In the genomic region with DNA sequence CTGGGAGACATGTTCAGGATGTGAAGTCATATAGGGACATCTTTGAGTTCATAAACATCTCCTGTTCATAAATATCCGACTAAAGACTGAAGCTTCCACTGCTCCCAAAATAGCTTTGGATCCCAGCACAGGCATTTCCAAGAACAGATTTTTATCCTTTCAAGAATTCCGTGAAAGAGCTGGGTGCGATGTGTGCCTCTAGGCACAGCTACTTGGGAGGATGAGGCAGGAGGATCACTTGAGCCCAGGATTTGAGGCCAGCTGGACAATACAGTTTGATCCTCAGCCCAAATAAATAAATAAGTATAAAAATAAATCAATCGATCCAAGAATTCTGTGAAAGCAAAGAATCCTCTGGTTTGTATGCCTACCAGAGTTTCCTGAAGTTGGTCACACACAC, we compare ENCODE assay signal across 18 cellular contexts. TPM values are rescaled to one million over a fixed set of nuclear protein-coding genes. Genes with fewer than 3 reads are reported as not detected.
DNase-seq lines count a peak whose midpoint lies in the region; ATAC-seq and TF ChIP-seq lines count a peak whose summit lies in the region.
"Had no signal": no experiment of that assay in that cellular context is flagged by ENCODE, and none has a peak within 500 bp of the region (broad histone marks: within the 10 kb centered on the region; RNA-seq: fewer than 3 reads in every experiment).

No MANE protein-coding gene starts in this region.

- H3K79me2 ChIP-seq in OCI-LY7 (ENCODE audit: insufficient read depth, low read depth, low read length), result no peaks in the 10 kb centered on the region
- no peaks in the 10 kb centered on the region for H3K79me2 ChIP-seq in smooth muscle cell (ENCODE audit: low read depth)

- intact Hi-C loops in OCI-LY7 (cut with micrococcal nuclease; ENCODE audit: unreplicated experiment) (loop anchor here (10.0 kb wide), 1 partner anchor 1151 kb away; no protein-coding TSS in a partner anchor), psoas muscle (cut with DNase I) (loop anchor here in 1 of 2 donors (2.0 kb wide), 1 partner anchor 181 kb away; no protein-coding TSS in a partner anchor)
- intact Hi-C loops in CD4-positive, alpha-beta T cell (cut with DNase I, micrococcal nuclease), result no loop called here

- no peaks in the 10 kb centered on the region for H3K9me3 Mint-ChIP-seq in IgD-negative memory B cell
- no peaks in the 10 kb centered on the region for H3K9me3 Mint-ChIP-seq in CD4-positive, alpha-beta T cell
- H3K9me3 Mint-ChIP-seq: CD8-positive, alpha-beta T cell had no signal

- peak overlapping the region in 2 of 3 donors; percentile 66 to 85 for H3K27ac Mint-ChIP-seq in IgD-negative memory B cell
- no peak overlapping the region for H3K27ac Mint-ChIP-seq in CD4-positive, alpha-beta T cell
- H3K27ac Mint-ChIP-seq: CD14-positive monocyte; CD8-positive, alpha-beta T cell had no signal

- H3K4me1 ChIP-seq in BLaER1 treated with 17β-estradiol and CSF1 and Interleukin-3, amounts not matched to agents 10 nM and 100 nM, result peaks cover 37 to 58% (median 52%) of the 10 kb centered on the region in 10 experiments
- H3K4me1 ChIP-seq in OCI-LY7 (ENCODE audit: insufficient read depth, low read length, poor library complexity, severe bottlenecking) (peaks cover 23% of the 10 kb centered on the region), smooth muscle cell (ENCODE audit: low read depth) (peaks cover 22% of the 10 kb centered on the region), psoas muscle (peaks cover 4% of the 10 kb centered on the region)

- no peaks in the 10 kb centered on the region for H3F3A ChIP-seq in smooth muscle cell (ENCODE audit: low read depth)

- CTCF ChIA-PET in OCI-LY7 (lab: Charles Lee; ENCODE audit: unreplicated experiment), result no interaction called here
- CTCF ChIA-PET in CD4-positive, alpha-beta T cell (lab: Charles Lee), result no interaction called here

- H4K20me1 ChIP-seq in BLaER1 treated with 17β-estradiol and CSF1 and Interleukin-3, amounts not matched to agents 10 nM and 100 nM, result peaks cover 0 to 11% (median 9%) of the 10 kb centered on the region in 11 experiments; a peak in 15 of 22 replicates
- H4K20me1 ChIP-seq in OCI-LY7 (ENCODE audit: insufficient read depth, low read length) (no peaks in the 10 kb centered on the region), smooth muscle cell (ENCODE audit: low read depth) (no peaks in the 10 kb centered on the region)

- DNase-seq in OCI-LY7 (ENCODE audit: low spot score), result no peak
- no peak for DNase-seq in smooth muscle cell (lab: John Stamatoyannopoulos, UW; ENCODE audit: unreplicated experiment)
- no peak for DNase-seq in CD4-positive, alpha-beta T cell
- DNase-seq in psoas muscle, result no peak
- DNase-seq in stimulated activated CD4-positive, alpha-beta T cell treated with anti-CD3 and anti-CD28 coated beads, Interleukin-4, amount 100 ng/mL, for 1 hour, result no peak
- DNase-seq: Calu3; CD8-positive, alpha-beta T cell; DMS79 treated with DMSO at 0.1 percent for 48 hours; EL; GOT3; IMR-90 had no signal

- peaks cover 27 to 33% (median 31%) of the 10 kb centered on the region in 3 donors for H3K4me1 Mint-ChIP-seq in IgD-negative memory B cell
- H3K4me1 Mint-ChIP-seq in CD4-positive, alpha-beta T cell (ENCODE audit: low read depth), result no peaks in the 10 kb centered on the region

- peak overlapping the region in 1 of 4 donors; percentile 39 for H3K4me3 Mint-ChIP-seq in IgD-negative memory B cell
- no peak overlapping the region for H3K4me3 Mint-ChIP-seq in CD4-positive, alpha-beta T cell
- H3K4me3 Mint-ChIP-seq: CD14-positive monocyte; CD8-positive, alpha-beta T cell had no signal

- H3K9me2 ChIP-seq in OCI-LY7 (ENCODE audit: insufficient read depth, low read length), result no peaks in the 10 kb centered on the region

- POLR2A ChIA-PET in OCI-LY7 (lab: Charles Lee), result no interaction called here
- POLR2A ChIA-PET in CD4-positive, alpha-beta T cell (lab: Charles Lee), result no interaction called here

- peak overlapping the region in 1 of 10 experiments; percentile 8; a peak in 1 of 20 replicates for H3K4me3 ChIP-seq in BLaER1 treated with 17β-estradiol and CSF1 and Interleukin-3, amounts not matched to agents 10 nM and 100 nM
- H3K4me3 ChIP-seq in OCI-LY7 (ENCODE audit: low read depth, low read length, poor library complexity, severe bottlenecking) (peak overlapping the region; percentile 33), smooth muscle cell (no peak overlapping the region), psoas muscle (no peak overlapping the region)

- no peak for ATAC-seq in CD4-positive, alpha-beta T cell (ENCODE audit: poor library complexity)
- ATAC-seq in psoas muscle, result no peak
- ATAC-seq: CD8-positive, alpha-beta T cell; HCT116 had no signal

- H3K36me3 ChIP-seq in BLaER1 treated with 17β-estradiol and CSF1 and Interleukin-3, amounts not matched to agents 10 nM and 100 nM, result no peaks in the 10 kb centered on the region
- no peaks in the 10 kb centered on the region for H3K36me3 ChIP-seq in OCI-LY7 (ENCODE audit: insufficient read depth, low read length)
- H3K36me3 ChIP-seq in smooth muscle cell (ENCODE audit: low read depth), result no peaks in the 10 kb centered on the region
- H3K36me3 ChIP-seq in psoas muscle (ENCODE audit: insufficient read depth in 1 of 2, low read depth in 1 of 2), result no peaks in the 10 kb centered on the region
- H3K36me3 ChIP-seq: BE2C had no signal

- WGBS in smooth muscle cell (ENCODE audit: low lambda C conversion rate), result 80% methylated on average over 4 of the region's 4 CpGs
- 40 to 66% (median 44%) methylated on average over 4 of the region's 4 CpGs for WGBS in psoas muscle, 3 donors

- H3K36me3 Mint-ChIP-seq in IgD-negative memory B cell, result no peaks in the 10 kb centered on the region
- H3K36me3 Mint-ChIP-seq in CD4-positive, alpha-beta T cell (ENCODE audit: low read depth), result no peaks in the 10 kb centered on the region
- H3K36me3 Mint-ChIP-seq: CD14-positive monocyte; CD8-positive, alpha-beta T cell had no signal

- TF ChIP-seq CTCF in OCI-LY7 (conservative IDR thresholded peaks at IDR 0.05; ENCODE audit: low read length) (no peak), smooth muscle cell (IDR thresholded peaks at IDR 0.05; ENCODE audit: borderline replicate concordance, insufficient read depth, poor library complexity, severe bottlenecking) (no peak), psoas muscle (IDR thresholded peaks at IDR 0.05) (no peak)
- no peak for TF ChIP-seq CTCF in CD4-positive, alpha-beta T cell (IDR thresholded peaks at IDR 0.05)

- no TSS peak for BruUV-seq in OCI-LY7 (replicated peaks; lab: Mats Ljungman, UMichigan)

- peak overlapping the region; percentile 46 to 94 (median 83) for H3K4me2 ChIP-seq in BLaER1 treated with 17β-estradiol and CSF1 and Interleukin-3, amounts not matched to agents 10 nM and 100 nM
- H3K4me2 ChIP-seq in OCI-LY7 (ENCODE audit: low read length) (peak overlapping the region; percentile 56), smooth muscle cell (no peak overlapping the region)

- peaks cover 8% of the 10 kb centered on the region for H3K27me3 Mint-ChIP-seq in IgD-negative memory B cell
- H3K27me3 Mint-ChIP-seq in CD4-positive, alpha-beta T cell, result peaks cover 82% of the 10 kb centered on the region

- H3K27me3 ChIP-seq in BLaER1 treated with 17β-estradiol and CSF1 and Interleukin-3, amounts not matched to agents 10 nM and 100 nM, result peaks cover 20 to 29% (median 23%) of the 10 kb centered on the region in 11 experiments
- H3K27me3 ChIP-seq in smooth muscle cell (ENCODE audit: low read depth), result peaks cover 9% of the 10 kb centered on the region
- H3K27me3 ChIP-seq in CD4-positive, alpha-beta T cell (ENCODE audit: control insufficient read depth, insufficient read depth, low read length), result peaks cover 32% of the 10 kb centered on the region
- H3K27me3 ChIP-seq in psoas muscle (ENCODE audit: insufficient read depth in 3 of 3, low read length in 2 of 3), result peaks cover 0 to 41% (median 11%) of the 10 kb centered on the region in 3 donors
- H3K27me3 ChIP-seq: BE2C had no signal

- H3K9me3 ChIP-seq in BLaER1 treated with 17β-estradiol and CSF1 and Interleukin-3, amounts not matched to agents 10 nM and 100 nM (replicated peaks in 1 of 11), result peaks cover 0 to under 1% (median 0%) of the 10 kb centered on the region in 11 experiments; a peak in 1 of 22 replicates
- H3K9me3 ChIP-seq in OCI-LY7 (ENCODE audit: low read length), result no peaks in the 10 kb centered on the region
- no peaks in the 10 kb centered on the region for H3K9me3 ChIP-seq in smooth muscle cell (replicated peaks; ENCODE audit: low read depth)
- H3K9me3 ChIP-seq in CD4-positive, alpha-beta T cell (ENCODE audit: control insufficient read depth, low read length), result no peaks in the 10 kb centered on the region
- H3K9me3 ChIP-seq in psoas muscle, result no peaks in the 10 kb centered on the region
- H3K9me3 ChIP-seq: BE2C had no signal

- H3K9ac ChIP-seq in BLaER1 treated with 17β-estradiol and CSF1 and Interleukin-3, amounts not matched to agents 10 nM and 100 nM, result peak overlapping the region in 1 of 11 experiments; percentile 34; a peak in 1 of 22 replicates
- H3K9ac ChIP-seq in smooth muscle cell (ENCODE audit: low read depth), result no peak overlapping the region

- no peak overlapping the region; the same call in 1 of the 2 replicates for H2AFZ ChIP-seq in OCI-LY7 (ENCODE audit: low read length)
- H2AFZ ChIP-seq in smooth muscle cell (ENCODE audit: low read depth), result no peak overlapping the region

- H3K27ac ChIP-seq in BLaER1 treated with 17β-estradiol and CSF1 and Interleukin-3, amounts not matched to agents 10 nM and 100 nM, result peak overlapping the region in 2 of 11 experiments; percentile 35 to 66; a peak in 2 of 22 replicates
- peak overlapping the region; percentile 78 for H3K27ac ChIP-seq in OCI-LY7 (ENCODE audit: low read depth, low read length, poor library complexity, severe bottlenecking)
- H3K27ac ChIP-seq in smooth muscle cell (ENCODE audit: low read depth), result peak overlapping the region; percentile 38
- no peak overlapping the region for H3K27ac ChIP-seq in CD4-positive, alpha-beta T cell (ENCODE audit: low read depth, low read length)
- no peak overlapping the region for H3K27ac ChIP-seq in psoas muscle

RNA-seq across cellular contexts. Expression of a gene that starts 6.7 kb away (rescaled TPM):
- polyA plus RNA-seq in IgD-negative memory B cell (not detected), smooth muscle cell (2.0 and 3.0 TPM in 2 replicates), psoas muscle (1 to 10 TPM; 1.2 to 1.7 (median 1.4) TPM)
- not detected in 2 replicates for total RNA-seq in OCI-LY7 (2014; rRNA removed; shearing (Covaris generic))
- total RNA-seq in OCI-LY7 (2022) (not detected in 2 replicates), smooth muscle cell (3.8 and 5.2 TPM in 2 replicates), psoas muscle (1 to 10 TPM; 1.1 to 2.2 (median 1.6) TPM)
- not detected for total RNA-seq in CD4-positive, alpha-beta T cell
- total RNA-seq: A172; Calu3; CD8-positive, alpha-beta T cell; G401; IMR-90 had no signal
- polyA plus RNA-seq: CD14-positive monocyte, IMR-90 had no signal

RNA-seq across cellular contexts. Expression of a gene that starts 41.3 kb away (rescaled TPM):
- polyA plus RNA-seq in IgD-negative memory B cell (not detected), smooth muscle cell (0.14 TPM in 1 of 2 replicates, not detected in the other), psoas muscle (under 1 TPM in 1 of 3 donors, not detected in 2; 0.16 TPM)
- total RNA-seq in OCI-LY7 (2014; rRNA removed; shearing (Covaris generic)), result 0.76 TPM in 1 of 2 replicates, not detected in the other
- total RNA-seq in OCI-LY7 (2022) (0.13 and 0.63 TPM in 2 replicates), smooth muscle cell (0.09 and 0.13 TPM in 2 replicates), psoas muscle (1 to 10 TPM in 1 of 4 donors, under 1 TPM in 1, not detected in 2; 0.08 to 1.1 TPM)
- under 1 TPM; 0.16 to 0.42 TPM for total RNA-seq in CD4-positive, alpha-beta T cell
- total RNA-seq: A172; Calu3; CD8-positive, alpha-beta T cell; G401; IMR-90 had no signal
- polyA plus RNA-seq: CD14-positive monocyte, IMR-90 had no signal

RNA-seq across cellular contexts. Expression of a gene that starts 49.8 kb away (rescaled TPM):
- polyA plus RNA-seq in IgD-negative memory B cell, result not detected
- total RNA-seq in OCI-LY7 (2014; rRNA removed; shearing (Covaris generic)), result not detected in 2 replicates
- total RNA-seq in OCI-LY7 (2022), result not detected in 2 replicates
- total RNA-seq in smooth muscle cell, result 67.3 and 119 TPM in 2 replicates
- polyA plus RNA-seq in smooth muscle cell, result 93.3 and 130 TPM in 2 replicates
- not detected for total RNA-seq in CD4-positive, alpha-beta T cell
- 10 to 100 TPM in 2 of 4 donors, 1 to 10 TPM in 2; 2.6 to 18.0 (median 7.8) TPM for total RNA-seq in psoas muscle
- 1 to 10 TPM; 2.6 to 4.1 (median 4.1) TPM for polyA plus RNA-seq in psoas muscle
- total RNA-seq: Calu3; CD8-positive, alpha-beta T cell had no signal
- polyA plus RNA-seq: CD14-positive monocyte had no signal

Comparison
In these comparisons a context has a peak if more than half of its experiments do, and no peak if none do; other contexts are left out.
1. H3K27ac ChIP-seq: peak in OCI-LY7 (single experiment) and smooth muscle cell (single experiment); none in CD4-positive, alpha-beta T cell (single experiment) and psoas muscle (single experiment).